25 cellular contexts compared by ENCODE assay signal in genomic region chr15:86382341-86382740, GRCh38.
"Had no signal": no experiment of that assay in that cellular context is flagged by ENCODE, and none has a peak within 500 bp of the region (broad histone marks: within the 10 kb centered on the region; RNA-seq: fewer than 3 reads in every experiment).

No MANE protein-coding gene starts in this region.

- DNase-seq: activated CD4-positive, alpha-beta T cell treated with anti-CD3 and anti-CD28 coated beads for 1 hour; activated CD4-positive, alpha-beta T cell treated with anti-CD3 and anti-CD28 coated beads, Interleukin-2, amount 50 U/mL, for 1 hour; activated CD8-positive, alpha-beta T cell treated with anti-CD3 and anti-CD28 coated beads for 36 hours; activated gamma-delta T cell treated with Interleukin-2 at 50 U/mL for 16 hours; activated naive CD4-positive, alpha-beta T cell treated with anti-CD3 and anti-CD28 coated beads, Interleukin-2, amount 50 U/mL, for 16 hours; activated T-cell treated with anti-CD3 and anti-CD28 coated beads, Interleukin-2, amount 50 U/mL, for 4 hours; amniotic stem cell; brain microvascular endothelial cell; effector memory CD8-positive, alpha-beta T cell; erythroblast; gastrocnemius medialis; glutamatergic neuron; islet precursor cell; left ventricle myocardium superior; mammary epithelial cell; nucleus accumbens; stimulated activated CD4-positive, alpha-beta T cell treated with anti-CD3 and anti-CD28 coated beads, Interleukin-1b, Interleukin-23, amount 100 ng/mL, for 48 hours; stimulated activated CD4-positive, alpha-beta T cell treated with anti-CD3 and anti-CD28 coated beads, Interleukin-4, amount 100 ng/mL, for 4 hours; stimulated activated CD8-positive, alpha-beta memory T cell treated with anti-CD3 and anti-CD28 coated beads, Interleukin-4, amount 100 ng/mL, for 48 hours; stimulated activated naive CD8-positive, alpha-beta T cell treated with anti-CD3 and anti-CD28 coated beads, Interleukin-15, amount 100 ng/mL, for 72 hours; substantia nigra; thyroid gland; upper lobe of left lung had no signal

- ATAC-seq: activated CD8-positive, alpha-beta T cell treated with anti-CD3 and anti-CD28 coated beads for 36 hours; activated T-cell treated with anti-CD3 and anti-CD28 coated beads, Interleukin-2, amount 50 U/mL, for 4 hours; activated T-helper 17 cell treated with anti-CD3 and anti-CD28 coated beads, Interleukin-2, amount 50 U/mL, for 72 hours; effector memory CD8-positive, alpha-beta T cell; gastrocnemius medialis; left ventricle myocardium superior; stimulated activated memory B cell treated with anti-CD40 and anti-IgM and Interleukin-4, amounts not matched to agents 10 μg/mL and 1 μg/mL and 100 μg/mL, for 72 hours; stimulated activated naive CD8-positive, alpha-beta T cell treated with anti-CD3 and anti-CD28 coated beads, Interleukin-15, amount 100 ng/mL, for 72 hours had no signal
